ENCODE assay signal across 8 cellular contexts in genomic region chr1:39268906-39269305, GRCh38.
A peak's percentile ranks its signal among the peaks of the same experiment; 100 is the strongest.
DNase-seq lines count a peak whose midpoint lies in the region; ATAC-seq and TF ChIP-seq lines count a peak whose summit lies in the region.

No MANE protein-coding gene starts in this region.

- no peaks in the 10 kb centered on the region for H3K9me3 ChIP-seq in CD8-positive, alpha-beta T cell (ENCODE audit: low read length)
- H3K9me3 ChIP-seq in KOPT-K1 (ENCODE audit: insufficient read depth, low read length, poor library complexity, severe bottlenecking) (no peaks in the 10 kb centered on the region), ectodermal cell (ENCODE audit: control insufficient read depth, low read length) (no peaks in the 10 kb centered on the region)

- DNase-seq in CD8-positive, alpha-beta T cell, result no peak
- no peak for DNase-seq in neural crest cell (ENCODE audit: low read depth, low spot score)
- no peak for DNase-seq in HuH-7 (ENCODE audit: low spot score)
- DNase-seq in NAMALWA (ENCODE audit: low spot score), result no peak
- no peak for DNase-seq in dermis blood vessel endothelial cell
- no peak for DNase-seq in DMS153 (lab: John Stamatoyannopoulos, UW)

- peak overlapping the region; percentile 60 for H3K27ac Mint-ChIP-seq in CD8-positive, alpha-beta T cell
- H3K27ac Mint-ChIP-seq in neural crest cell (ENCODE audit: unreplicated experiment), result peak overlapping the region; percentile 81

- H3K4me3 Mint-ChIP-seq in CD8-positive, alpha-beta T cell, result no peak overlapping the region
- peak overlapping the region; percentile 64 for H3K4me3 Mint-ChIP-seq in neural crest cell

- H3K27me3 ChIP-seq in CD8-positive, alpha-beta T cell (ENCODE audit: insufficient read depth, low read length), result no peaks in the 10 kb centered on the region
- H3K27me3 ChIP-seq in ectodermal cell (ENCODE audit: control insufficient read depth, insufficient read depth, low read length, poor library complexity, severe bottlenecking), result no peaks in the 10 kb centered on the region

- no peak for ATAC-seq in CD8-positive, alpha-beta T cell

- peaks cover 39% of the 10 kb centered on the region for H3K36me3 Mint-ChIP-seq in CD8-positive, alpha-beta T cell
- no peaks in the 10 kb centered on the region for H3K36me3 Mint-ChIP-seq in neural crest cell (ENCODE audit: low read depth)

- peaks cover 81% of the 10 kb centered on the region for H3K4me1 Mint-ChIP-seq in CD8-positive, alpha-beta T cell (ENCODE audit: low read depth)
- peaks cover 42% of the 10 kb centered on the region for H3K4me1 Mint-ChIP-seq in neural crest cell

- no peaks in the 10 kb centered on the region for H3K9me3 Mint-ChIP-seq in CD8-positive, alpha-beta T cell
- H3K9me3 Mint-ChIP-seq in neural crest cell, result no peaks in the 10 kb centered on the region

- H3K4me1 ChIP-seq in CD8-positive, alpha-beta T cell (ENCODE audit: insufficient read depth, low read length), result peaks cover 22% of the 10 kb centered on the region
- peaks cover 37% of the 10 kb centered on the region for H3K4me1 ChIP-seq in ectodermal cell (ENCODE audit: control insufficient read depth, insufficient read depth, low read length)

- POLR2A ChIA-PET in CD8-positive, alpha-beta T cell (lab: Charles Lee), result interaction anchor here (0.9 to 1.3 kb wide), 2 partner anchors 10 to 108 kb away, joined by 3 to 4 read pairs; no protein-coding TSS in a partner anchor

- 49 to 55% methylated on average over 8 of the region's 8 CpGs for WGBS in ectodermal cell, 2 experiments

- no peaks in the 10 kb centered on the region for H3K36me3 ChIP-seq in CD8-positive, alpha-beta T cell (ENCODE audit: insufficient read depth, low read length)
- peaks cover 8% of the 10 kb centered on the region; the same call in 1 of the 2 replicates for H3K36me3 ChIP-seq in KOPT-K1 (ENCODE audit: insufficient read depth, low read length)
- H3K36me3 ChIP-seq in ectodermal cell (ENCODE audit: control insufficient read depth, insufficient read depth, low read length), result no peaks in the 10 kb centered on the region

- H3K27ac ChIP-seq in CD8-positive, alpha-beta T cell (ENCODE audit: low read depth, low read length), result no peak overlapping the region
- H3K27ac ChIP-seq in KOPT-K1 (ENCODE audit: low read depth, low read length, poor library complexity, severe bottlenecking), result peak overlapping the region; percentile 55
- H3K27ac ChIP-seq in ectodermal cell (ENCODE audit: insufficient read depth, low read depth, low read length, poor library complexity, severe bottlenecking), result peak overlapping the region; percentile 47

- no peak for TF ChIP-seq CTCF in CD8-positive, alpha-beta T cell (IDR thresholded peaks at IDR 0.05)
- no peak for TF ChIP-seq CTCF in neural crest cell (conservative IDR thresholded peaks at IDR 0.05)

- CTCF ChIA-PET in CD8-positive, alpha-beta T cell (lab: Charles Lee), result interaction anchor here (1.2 to 7.1 kb wide), 5 partner anchors 11 to 270 kb away, joined by 3 to 71 read pairs (median 10); no protein-coding TSS in a partner anchor

- H3K4me3 ChIP-seq in CD8-positive, alpha-beta T cell (ENCODE audit: low read depth, low read length), result no peak overlapping the region
- no peak overlapping the region for H3K4me3 ChIP-seq in ectodermal cell (ENCODE audit: insufficient read depth, low read depth, low read length)

- intact Hi-C loops in CD8-positive, alpha-beta T cell (cut with DNase I, micrococcal nuclease), result loop anchor here in 1 of 2 experiments (10.0 kb wide), 1 partner anchor 136 kb away; no protein-coding TSS in a partner anchor

- H3K27me3 Mint-ChIP-seq in CD8-positive, alpha-beta T cell (ENCODE audit: low read depth), result no peaks in the 10 kb centered on the region
- no peaks in the 10 kb centered on the region for H3K27me3 Mint-ChIP-seq in neural crest cell (ENCODE audit: low read depth)
